In genomic region chr13:50724913-50725312, GRCh38 we compare ENCODE assay signal across 32 cellular contexts.
"Had no signal": no experiment of that assay in that cellular context is flagged by ENCODE, and none has a peak within 500 bp of the region (broad histone marks: within the 10 kb centered on the region; RNA-seq: fewer than 3 reads in every experiment).

No MANE protein-coding gene starts in this region.

- H3K4me3 ChIP-seq: adrenal gland, body of pancreas, esophagus muscularis mucosa, gastrocnemius medialis had no signal

- H3K27ac ChIP-seq: adrenal gland, body of pancreas, esophagus muscularis mucosa, foreskin keratinocyte, gastrocnemius medialis, WERI-Rb-1 had no signal

- ATAC-seq: activated CD4-positive, CD25-positive, alpha-beta regulatory T cell treated with anti-CD3 and anti-CD28 coated beads, Interleukin-2, amount 50 U/mL, for 24 hours; activated CD8-positive, alpha-beta T cell treated with anti-CD3 and anti-CD28 coated beads for 36 hours; activated naive CD8-positive, alpha-beta T cell treated with anti-CD3 and anti-CD28 coated beads, Interleukin-2, amount 50 U/mL, for 24 hours; activated T-cell treated with anti-CD3 and anti-CD28 coated beads, Interleukin-2, amount 50 U/mL, for 4 hours; activated T-helper 17 cell treated with anti-CD3 and anti-CD28 coated beads, Interleukin-2, amount 50 U/mL, for 72 hours; body of pancreas; effector memory CD8-positive, alpha-beta T cell; foreskin keratinocyte; gastrocnemius medialis; T-helper 17 cell had no signal

- H3K27me3 ChIP-seq: adrenal gland, body of pancreas, esophagus muscularis mucosa, foreskin keratinocyte, gastrocnemius medialis had no signal

- H3K4me1 ChIP-seq: adrenal gland, body of pancreas, esophagus muscularis mucosa, foreskin keratinocyte, gastrocnemius medialis had no signal

- H3K36me3 ChIP-seq: adrenal gland, esophagus muscularis mucosa, gastrocnemius medialis, WERI-Rb-1 had no signal

- H3K9me3 ChIP-seq: body of pancreas, esophagus muscularis mucosa, gastrocnemius medialis had no signal

- FAIRE-seq: colon had no signal

- DNase-seq: activated B cell treated with CpG ODN at 0.5 μM for 24 hours; activated CD4-positive, alpha-beta T cell treated with anti-CD3 and anti-CD28 coated beads for 48 hours; activated CD4-positive, alpha-beta T cell treated with anti-CD3 and anti-CD28 coated beads, Interleukin-2, amount 50 U/mL, for 1 hour; activated CD4-positive, alpha-beta T cell treated with anti-CD3 and anti-CD28 coated beads, Interleukin-2, amount 50 U/mL, for 48 hours; activated CD8-positive, alpha-beta memory T cell treated with anti-CD3 and anti-CD28 coated beads for 24 hours; activated CD8-positive, alpha-beta T cell treated with anti-CD3 and anti-CD28 coated beads for 36 hours; activated effector memory CD4-positive, alpha-beta T cell treated with Interleukin-2 at 50 U/mL for 16 hours; activated gamma-delta T cell treated with Interleukin-2 at 50 U/mL for 16 hours; activated naive CD4-positive, alpha-beta T cell treated with Interleukin-2 at 50 U/mL for 16 hours; activated naive CD8-positive, alpha-beta T cell treated with anti-CD3 and anti-CD28 coated beads for 36 hours; activated naive CD8-positive, alpha-beta T cell treated with anti-CD3 and anti-CD28 coated beads, Interleukin-2, amount 50 U/mL, for 24 hours; activated T-cell treated with anti-CD3 and anti-CD28 coated beads, Interleukin-2, amount 50 U/mL, for 4 hours; adrenal gland; amygdala; aorta; caudate nucleus; cortex of kidney; dermis blood vessel endothelial cell; effector CD4-positive, alpha-beta T cell; effector memory CD8-positive, alpha-beta T cell; erythroblast; foreskin keratinocyte; gastrocnemius medialis; T-helper 1 cell; T-helper 17 cell; T1000 had no signal
